In the genomic region with DNA sequence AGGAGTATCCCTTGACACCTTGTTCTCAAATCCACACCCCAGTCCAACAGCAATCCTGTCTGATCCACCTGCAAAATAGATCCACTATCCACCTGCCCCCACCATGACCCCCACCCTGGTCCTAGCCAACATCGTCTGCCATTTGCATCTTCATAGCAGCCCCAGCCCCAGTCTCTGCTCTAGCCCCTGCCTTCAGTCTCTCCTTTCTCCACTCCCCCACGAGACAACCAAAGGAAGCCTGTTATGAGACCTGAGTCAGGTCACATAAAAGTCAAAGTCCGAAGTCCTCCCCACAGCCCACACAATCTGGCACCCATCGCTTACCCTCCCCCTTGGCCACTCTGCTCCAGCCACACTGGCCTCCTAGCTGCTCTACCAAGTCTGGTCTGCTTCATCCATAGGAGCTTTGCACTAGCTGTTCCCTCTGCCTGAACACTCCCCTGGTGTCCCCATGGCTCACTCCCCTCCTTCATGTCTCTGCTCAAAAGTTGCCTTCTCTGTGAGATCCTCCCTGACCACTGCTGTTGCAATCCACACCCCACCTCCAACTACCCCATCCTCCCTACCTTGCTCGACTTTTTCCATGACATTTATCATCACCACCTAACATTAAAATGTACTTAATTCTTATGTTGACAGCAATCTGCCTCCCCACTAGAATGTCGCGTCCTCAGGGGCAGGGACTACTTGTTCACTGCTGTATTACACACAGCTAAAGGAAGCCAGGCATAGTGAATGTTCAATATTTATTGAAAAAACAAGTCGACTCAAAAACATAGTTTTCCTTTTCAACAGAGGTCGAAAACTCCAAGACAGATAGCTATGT, we compare ENCODE assay signal across 1 cellular context.
TF ChIP-seq lines count a peak whose summit lies in the region.

No MANE protein-coding gene starts in this region.

TF ChIP-seq in HepG2, 621 proteins besides CTCF, POLR2A, EP300 and RAD21 (continued from another document and continues in another):
- TF ChIP-seq ELF1 (CRISPR knock-in tag; IDR thresholded peaks at IDR 0.05) (no peak), ZNF263 (CRISPR knock-in tag; IDR thresholded peaks at IDR 0.05) (peak; percentile 86), SMC3 (IDR thresholded peaks at IDR 0.05; ENCODE audit: low read length) (0 out of 2 replicates have a peak, but pooled peaks have one; percentile 3), FLYWCH1 (CRISPR knock-in tag; IDR thresholded peaks at IDR 0.05) (no peak), ZNF691 (CRISPR knock-in tag; IDR thresholded peaks at IDR 0.05; ENCODE audit: borderline replicate concordance, low read depth) (no peak), ZKSCAN8 (CRISPR knock-in tag; IDR thresholded peaks at IDR 0.05; ENCODE audit: borderline replicate concordance) (no peak), POGK (CRISPR knock-in tag; conservative IDR thresholded peaks at IDR 0.05) (no peak), YY1 (IDR thresholded peaks at IDR 0.05; ENCODE audit: insufficient read depth, insufficient replicate concordance, low read depth, low read length) (peak; percentile 53), TGIF2 (CRISPR knock-in tag; IDR thresholded peaks at IDR 0.05) (0 out of 2 replicates have a peak, but pooled peaks have one; percentile 69), ZNF484 (CRISPR knock-in tag; IDR thresholded peaks at IDR 0.05; ENCODE audit: borderline replicate concordance, low read depth) (no peak), MXI1 (IDR thresholded peaks at IDR 0.05; ENCODE audit: borderline replicate concordance, low read depth, low read length) (peak; percentile 48; the same call in 1 of the 3 replicates), NKX3-1 (CRISPR knock-in tag; IDR thresholded peaks at IDR 0.05) (no peak), ZSCAN25 (CRISPR knock-in tag; IDR thresholded peaks at IDR 0.05) (no peak), KAT7 (CRISPR knock-in tag; IDR thresholded peaks at IDR 0.05; ENCODE audit: borderline replicate concordance) (0 out of 2 replicates have a peak, but pooled peaks have one; percentile 10), ZNF558 (CRISPR knock-in tag; IDR thresholded peaks at IDR 0.05; ENCODE audit: borderline replicate concordance) (no peak), ZNF737 (CRISPR knock-in tag; IDR thresholded peaks at IDR 0.05; ENCODE audit: borderline replicate concordance) (no peak), ZNF574 (CRISPR knock-in tag; IDR thresholded peaks at IDR 0.05) (peak; percentile 66), ZFP82 (CRISPR knock-in tag; IDR thresholded peaks at IDR 0.05; ENCODE audit: borderline replicate concordance) (peak; percentile 24; the same call in 1 of the 2 replicates), GZF1 (CRISPR knock-in tag; IDR thresholded peaks at IDR 0.05) (no peak), ZNF564 (CRISPR knock-in tag; IDR thresholded peaks at IDR 0.05) (no peak), PHF8 (CRISPR knock-in tag; IDR thresholded peaks at IDR 0.05) (no peak), MLLT10 (CRISPR knock-in tag; IDR thresholded peaks at IDR 0.05) (no peak), PRDM15 (CRISPR knock-in tag; IDR thresholded peaks at IDR 0.05) (no peak), ZNF782 (CRISPR knock-in tag; IDR thresholded peaks at IDR 0.05; ENCODE audit: borderline replicate concordance) (peak; percentile 71; the same call in 1 of the 2 replicates), KMT2A (CRISPR knock-in tag; IDR thresholded peaks at IDR 0.05) (no peak), ZNF17 (CRISPR knock-in tag; IDR thresholded peaks at IDR 0.05) (no peak), MED1 (CRISPR knock-in tag; IDR thresholded peaks at IDR 0.05) (peak; percentile 86), NR2C2 (CRISPR knock-in tag; IDR thresholded peaks at IDR 0.05; ENCODE audit: borderline replicate concordance) (peak; percentile 69), CREM (IDR thresholded peaks at IDR 0.05) (peak; percentile 68; the same call in 1 of the 2 replicates), CREM (CRISPR knock-in tag; IDR thresholded peaks at IDR 0.05) (no peak), NFIC (IDR thresholded peaks at IDR 0.05; ENCODE audit: low read length) (no peak), TRAFD1 (CRISPR knock-in tag; IDR thresholded peaks at IDR 0.05; ENCODE audit: borderline replicate concordance) (no peak)
- TF ChIP-seq, protein P1, sequence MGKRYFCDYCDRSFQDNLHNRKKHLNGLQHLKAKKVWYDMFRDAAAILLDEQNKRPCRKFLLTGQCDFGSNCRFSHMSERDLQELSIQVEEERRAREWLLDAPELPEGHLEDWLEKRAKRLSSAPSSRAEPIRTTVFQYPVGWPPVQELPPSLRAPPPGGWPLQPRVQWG (CRISPR knock-in tag; IDR thresholded peaks at IDR 0.05; ENCODE audit: borderline replicate concordance, low read depth), result no peak
- TF ChIP-seq, protein P2, sequence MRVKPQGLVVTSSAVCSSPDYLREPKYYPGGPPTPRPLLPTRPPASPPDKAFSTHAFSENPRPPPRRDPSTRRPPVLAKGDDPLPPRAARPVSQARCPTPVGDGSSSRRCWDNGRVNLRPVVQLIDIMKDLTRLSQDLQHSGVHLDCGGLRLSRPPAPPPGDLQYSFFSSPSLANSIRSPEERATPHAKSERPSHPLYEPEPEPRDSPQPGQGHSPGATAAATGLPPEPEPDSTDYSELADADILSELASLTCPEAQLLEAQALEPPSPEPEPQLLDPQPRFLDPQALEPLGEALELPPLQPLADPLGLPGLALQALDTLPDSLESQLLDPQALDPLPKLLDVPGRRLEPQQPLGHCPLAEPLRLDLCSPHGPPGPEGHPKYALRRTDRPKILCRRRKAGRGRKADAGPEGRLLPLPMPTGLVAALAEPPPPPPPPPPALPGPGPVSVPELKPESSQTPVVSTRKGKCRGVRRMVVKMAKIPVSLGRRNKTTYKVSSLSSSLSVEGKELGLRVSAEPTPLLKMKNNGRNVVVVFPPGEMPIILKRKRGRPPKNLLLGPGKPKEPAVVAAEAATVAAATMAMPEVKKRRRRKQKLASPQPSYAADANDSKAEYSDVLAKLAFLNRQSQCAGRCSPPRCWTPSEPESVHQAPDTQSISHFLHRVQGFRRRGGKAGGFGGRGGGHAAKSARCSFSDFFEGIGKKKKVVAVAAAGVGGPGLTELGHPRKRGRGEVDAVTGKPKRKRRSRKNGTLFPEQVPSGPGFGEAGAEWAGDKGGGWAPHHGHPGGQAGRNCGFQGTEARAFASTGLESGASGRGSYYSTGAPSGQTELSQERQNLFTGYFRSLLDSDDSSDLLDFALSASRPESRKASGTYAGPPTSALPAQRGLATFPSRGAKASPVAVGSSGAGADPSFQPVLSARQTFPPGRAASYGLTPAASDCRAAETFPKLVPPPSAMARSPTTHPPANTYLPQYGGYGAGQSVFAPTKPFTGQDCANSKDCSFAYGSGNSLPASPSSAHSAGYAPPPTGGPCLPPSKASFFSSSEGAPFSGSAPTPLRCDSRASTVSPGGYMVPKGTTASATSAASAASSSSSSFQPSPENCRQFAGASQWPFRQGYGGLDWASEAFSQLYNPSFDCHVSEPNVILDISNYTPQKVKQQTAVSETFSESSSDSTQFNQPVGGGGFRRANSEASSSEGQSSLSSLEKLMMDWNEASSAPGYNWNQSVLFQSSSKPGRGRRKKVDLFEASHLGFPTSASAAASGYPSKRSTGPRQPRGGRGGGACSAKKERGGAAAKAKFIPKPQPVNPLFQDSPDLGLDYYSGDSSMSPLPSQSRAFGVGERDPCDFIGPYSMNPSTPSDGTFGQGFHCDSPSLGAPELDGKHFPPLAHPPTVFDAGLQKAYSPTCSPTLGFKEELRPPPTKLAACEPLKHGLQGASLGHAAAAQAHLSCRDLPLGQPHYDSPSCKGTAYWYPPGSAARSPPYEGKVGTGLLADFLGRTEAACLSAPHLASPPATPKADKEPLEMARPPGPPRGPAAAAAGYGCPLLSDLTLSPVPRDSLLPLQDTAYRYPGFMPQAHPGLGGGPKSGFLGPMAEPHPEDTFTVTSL (CRISPR knock-in tag; IDR thresholded peaks at IDR 0.05; ENCODE audit: borderline replicate concordance), result no peak
